ENCODE assay signal across 1 cellular context in genomic region chr14:100375963-100376735, GRCh38.
TF ChIP-seq lines count a peak whose summit lies in the region.

TSS of gene WDR25 (plus strand) at chr14:100376485.

TF ChIP-seq in HepG2, 621 proteins besides CTCF, POLR2A, EP300 and RAD21 (continued from another document and continues in another):
- TF ChIP-seq, protein P1, sequence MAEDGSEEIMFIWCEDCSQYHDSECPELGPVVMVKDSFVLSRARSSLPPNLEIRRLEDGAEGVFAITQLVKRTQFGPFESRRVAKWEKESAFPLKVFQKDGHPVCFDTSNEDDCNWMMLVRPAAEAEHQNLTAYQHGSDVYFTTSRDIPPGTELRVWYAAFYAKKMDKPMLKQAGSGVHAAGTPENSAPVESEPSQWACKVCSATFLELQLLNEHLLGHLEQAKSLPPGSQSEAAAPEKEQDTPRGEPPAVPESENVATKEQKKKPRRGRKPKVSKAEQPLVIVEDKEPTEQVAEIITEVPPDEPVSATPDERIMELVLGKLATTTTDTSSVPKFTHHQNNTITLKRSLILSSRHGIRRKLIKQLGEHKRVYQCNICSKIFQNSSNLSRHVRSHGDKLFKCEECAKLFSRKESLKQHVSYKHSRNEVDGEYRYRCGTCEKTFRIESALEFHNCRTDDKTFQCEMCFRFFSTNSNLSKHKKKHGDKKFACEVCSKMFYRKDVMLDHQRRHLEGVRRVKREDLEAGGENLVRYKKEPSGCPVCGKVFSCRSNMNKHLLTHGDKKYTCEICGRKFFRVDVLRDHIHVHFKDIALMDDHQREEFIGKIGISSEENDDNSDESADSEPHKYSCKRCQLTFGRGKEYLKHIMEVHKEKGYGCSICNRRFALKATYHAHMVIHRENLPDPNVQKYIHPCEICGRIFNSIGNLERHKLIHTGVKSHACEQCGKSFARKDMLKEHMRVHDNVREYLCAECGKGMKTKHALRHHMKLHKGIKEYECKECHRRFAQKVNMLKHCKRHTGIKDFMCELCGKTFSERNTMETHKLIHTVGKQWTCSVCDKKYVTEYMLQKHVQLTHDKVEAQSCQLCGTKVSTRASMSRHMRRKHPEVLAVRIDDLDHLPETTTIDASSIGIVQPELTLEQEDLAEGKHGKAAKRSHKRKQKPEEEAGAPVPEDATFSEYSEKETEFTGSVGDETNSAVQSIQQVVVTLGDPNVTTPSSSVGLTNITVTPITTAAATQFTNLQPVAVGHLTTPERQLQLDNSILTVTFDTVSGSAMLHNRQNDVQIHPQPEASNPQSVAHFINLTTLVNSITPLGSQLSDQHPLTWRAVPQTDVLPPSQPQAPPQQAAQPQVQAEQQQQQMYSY (CRISPR knock-in tag; IDR thresholded peaks at IDR 0.05) = peak; percentile 89
- no peak for TF ChIP-seq ATAD3A (CRISPR knock-in tag; IDR thresholded peaks at IDR 0.05)
- TF ChIP-seq ZBTB25 (CRISPR knock-in tag; IDR thresholded peaks at IDR 0.05) = peak; percentile 93
- peak; percentile 71; the same call in 1 of the 2 replicates for TF ChIP-seq ZNF224 (CRISPR knock-in tag; IDR thresholded peaks at IDR 0.05)
- TF ChIP-seq ZNF556 (CRISPR knock-in tag; IDR thresholded peaks at IDR 0.05; ENCODE audit: borderline replicate concordance) = peak; percentile 75; the same call in 1 of the 2 replicates
- no peak for TF ChIP-seq SNAPC5 (CRISPR knock-in tag; IDR thresholded peaks at IDR 0.05; ENCODE audit: borderline replicate concordance)
- no peak for TF ChIP-seq CCAR2 (optimal IDR thresholded peaks at IDR 0.05; ENCODE audit: low read depth, low read length)
- TF ChIP-seq ZNF225 (CRISPR knock-in tag; IDR thresholded peaks at IDR 0.05) = no peak
- TF ChIP-seq, protein P2, sequence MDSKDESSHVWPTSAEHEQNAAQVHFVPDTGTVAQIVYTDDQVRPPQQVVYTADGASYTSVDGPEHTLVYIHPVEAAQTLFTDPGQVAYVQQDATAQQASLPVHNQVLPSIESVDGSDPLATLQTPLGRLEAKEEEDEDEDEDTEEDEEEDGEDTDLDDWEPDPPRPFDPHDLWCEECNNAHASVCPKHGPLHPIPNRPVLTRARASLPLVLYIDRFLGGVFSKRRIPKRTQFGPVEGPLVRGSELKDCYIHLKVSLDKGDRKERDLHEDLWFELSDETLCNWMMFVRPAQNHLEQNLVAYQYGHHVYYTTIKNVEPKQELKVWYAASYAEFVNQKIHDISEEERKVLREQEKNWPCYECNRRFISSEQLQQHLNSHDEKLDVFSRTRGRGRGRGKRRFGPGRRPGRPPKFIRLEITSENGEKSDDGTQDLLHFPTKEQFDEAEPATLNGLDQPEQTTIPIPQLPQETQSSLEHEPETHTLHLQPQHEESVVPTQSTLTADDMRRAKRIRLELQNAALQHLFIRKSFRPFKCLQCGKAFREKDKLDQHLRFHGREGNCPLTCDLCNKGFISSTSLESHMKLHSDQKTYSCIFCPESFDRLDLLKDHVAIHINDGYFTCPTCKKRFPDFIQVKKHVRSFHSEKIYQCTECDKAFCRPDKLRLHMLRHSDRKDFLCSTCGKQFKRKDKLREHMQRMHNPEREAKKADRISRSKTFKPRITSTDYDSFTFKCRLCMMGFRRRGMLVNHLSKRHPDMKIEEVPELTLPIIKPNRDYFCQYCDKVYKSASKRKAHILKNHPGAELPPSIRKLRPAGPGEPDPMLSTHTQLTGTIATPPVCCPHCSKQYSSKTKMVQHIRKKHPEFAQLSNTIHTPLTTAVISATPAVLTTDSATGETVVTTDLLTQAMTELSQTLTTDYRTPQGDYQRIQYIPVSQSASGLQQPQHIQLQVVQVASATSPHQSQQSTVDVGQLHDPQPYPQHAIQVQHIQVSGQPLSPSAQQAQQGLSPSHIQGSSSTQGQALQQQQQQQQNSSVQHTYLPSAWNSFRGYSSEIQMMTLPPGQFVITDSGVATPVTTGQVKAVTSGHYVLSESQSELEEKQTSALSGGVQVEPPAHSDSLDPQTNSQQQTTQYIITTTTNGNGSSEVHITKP (CRISPR knock-in tag; IDR thresholded peaks at IDR 0.05; ENCODE audit: low read depth) = peak; percentile 63; the same call in 1 of the 2 replicates
- TF ChIP-seq CBFB (CRISPR knock-in tag; IDR thresholded peaks at IDR 0.05) = peak; percentile 85
- TF ChIP-seq, protein P3, sequence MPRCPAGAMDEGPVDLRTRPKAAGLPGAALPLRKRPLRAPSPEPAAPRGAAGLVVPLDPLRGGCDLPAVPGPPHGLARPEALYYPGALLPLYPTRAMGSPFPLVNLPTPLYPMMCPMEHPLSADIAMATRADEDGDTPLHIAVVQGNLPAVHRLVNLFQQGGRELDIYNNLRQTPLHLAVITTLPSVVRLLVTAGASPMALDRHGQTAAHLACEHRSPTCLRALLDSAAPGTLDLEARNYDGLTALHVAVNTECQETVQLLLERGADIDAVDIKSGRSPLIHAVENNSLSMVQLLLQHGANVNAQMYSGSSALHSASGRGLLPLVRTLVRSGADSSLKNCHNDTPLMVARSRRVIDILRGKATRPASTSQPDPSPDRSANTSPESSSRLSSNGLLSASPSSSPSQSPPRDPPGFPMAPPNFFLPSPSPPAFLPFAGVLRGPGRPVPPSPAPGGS (CRISPR knock-in tag; IDR thresholded peaks at IDR 0.05) = peak; percentile 79; the same call in 1 of the 2 replicates
- TF ChIP-seq ZNF841 (CRISPR knock-in tag; IDR thresholded peaks at IDR 0.05; ENCODE audit: borderline replicate concordance) = no peak
- TF ChIP-seq NFE2L2 (IDR thresholded peaks at IDR 0.05; ENCODE audit: low read length) = no peak
- no peak for TF ChIP-seq ZNF160 (CRISPR knock-in tag; IDR thresholded peaks at IDR 0.05)
- no peak for TF ChIP-seq SNAPC4 (CRISPR knock-in tag; IDR thresholded peaks at IDR 0.05)
- no peak for TF ChIP-seq SNAI1 (CRISPR knock-in tag; IDR thresholded peaks at IDR 0.05; ENCODE audit: borderline replicate concordance)
- TF ChIP-seq ZMAT3 (CRISPR knock-in tag; conservative IDR thresholded peaks at IDR 0.05) = peak; percentile 74; the same call in 1 of the 2 replicates
- TF ChIP-seq, protein P4, sequence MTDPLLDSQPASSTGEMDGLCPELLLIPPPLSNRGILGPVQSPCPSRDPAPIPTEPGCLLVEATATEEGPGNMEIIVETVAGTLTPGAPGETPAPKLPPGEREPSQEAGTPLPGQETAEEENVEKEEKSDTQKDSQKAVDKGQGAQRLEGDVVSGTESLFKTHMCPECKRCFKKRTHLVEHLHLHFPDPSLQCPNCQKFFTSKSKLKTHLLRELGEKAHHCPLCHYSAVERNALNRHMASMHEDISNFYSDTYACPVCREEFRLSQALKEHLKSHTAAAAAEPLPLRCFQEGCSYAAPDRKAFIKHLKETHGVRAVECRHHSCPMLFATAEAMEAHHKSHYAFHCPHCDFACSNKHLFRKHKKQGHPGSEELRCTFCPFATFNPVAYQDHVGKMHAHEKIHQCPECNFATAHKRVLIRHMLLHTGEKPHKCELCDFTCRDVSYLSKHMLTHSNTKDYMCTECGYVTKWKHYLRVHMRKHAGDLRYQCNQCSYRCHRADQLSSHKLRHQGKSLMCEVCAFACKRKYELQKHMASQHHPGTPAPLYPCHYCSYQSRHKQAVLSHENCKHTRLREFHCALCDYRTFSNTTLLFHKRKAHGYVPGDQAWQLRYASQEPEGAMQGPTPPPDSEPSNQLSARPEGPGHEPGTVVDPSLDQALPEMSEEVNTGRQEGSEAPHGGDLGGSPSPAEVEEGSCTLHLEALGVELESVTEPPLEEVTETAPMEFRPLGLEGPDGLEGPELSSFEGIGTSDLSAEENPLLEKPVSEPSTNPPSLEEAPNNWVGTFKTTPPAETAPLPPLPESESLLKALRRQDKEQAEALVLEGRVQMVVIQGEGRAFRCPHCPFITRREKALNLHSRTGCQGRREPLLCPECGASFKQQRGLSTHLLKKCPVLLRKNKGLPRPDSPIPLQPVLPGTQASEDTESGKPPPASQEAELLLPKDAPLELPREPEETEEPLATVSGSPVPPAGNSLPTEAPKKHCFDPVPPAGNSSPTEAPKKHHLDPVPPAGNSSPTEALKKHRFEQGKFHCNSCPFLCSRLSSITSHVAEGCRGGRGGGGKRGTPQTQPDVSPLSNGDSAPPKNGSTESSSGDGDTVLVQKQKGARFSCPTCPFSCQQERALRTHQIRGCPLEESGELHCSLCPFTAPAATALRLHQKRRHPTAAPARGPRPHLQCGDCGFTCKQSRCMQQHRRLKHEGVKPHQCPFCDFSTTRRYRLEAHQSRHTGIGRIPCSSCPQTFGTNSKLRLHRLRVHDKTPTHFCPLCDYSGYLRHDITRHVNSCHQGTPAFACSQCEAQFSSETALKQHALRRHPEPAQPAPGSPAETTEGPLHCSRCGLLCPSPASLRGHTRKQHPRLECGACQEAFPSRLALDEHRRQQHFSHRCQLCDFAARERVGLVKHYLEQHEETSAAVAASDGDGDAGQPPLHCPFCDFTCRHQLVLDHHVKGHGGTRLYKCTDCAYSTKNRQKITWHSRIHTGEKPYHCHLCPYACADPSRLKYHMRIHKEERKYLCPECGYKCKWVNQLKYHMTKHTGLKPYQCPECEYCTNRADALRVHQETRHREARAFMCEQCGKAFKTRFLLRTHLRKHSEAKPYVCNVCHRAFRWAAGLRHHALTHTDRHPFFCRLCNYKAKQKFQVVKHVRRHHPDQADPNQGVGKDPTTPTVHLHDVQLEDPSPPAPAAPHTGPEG (CRISPR knock-in tag; IDR thresholded peaks at IDR 0.05) = no peak
